ENCODE assay signal across 36 cellular contexts in genomic region chr10:132730566-132730953, GRCh38. TPM values are rescaled to one million over a fixed set of nuclear protein-coding genes. Genes with fewer than 3 reads are reported as not detected.
"Had no signal": no experiment of that assay in that cellular context is flagged by ENCODE, and none has a peak within 500 bp of the region (broad histone marks: within the 10 kb centered on the region; RNA-seq: fewer than 3 reads in every experiment).

No MANE protein-coding gene starts in this region.

- H3K4me3 ChIP-seq: ascending aorta, breast epithelium, cardiac muscle cell, esophagus muscularis mucosa, gastroesophageal sphincter, heart right ventricle had no signal

- ATAC-seq: activated CD4-positive, alpha-beta T cell treated with anti-CD3 and anti-CD28 coated beads for 36 hours; activated CD8-positive, alpha-beta memory T cell treated with anti-CD3 and anti-CD28 coated beads, Interleukin-2, amount 10 ng/mL, durations not matched to agents 7 days and 5 days; activated CD8-positive, alpha-beta T cell treated with anti-CD3 and anti-CD28 coated beads, Interleukin-2, amount 10 ng/mL, durations not matched to agents 7 days and 5 days; activated naive CD4-positive, alpha-beta T cell treated with anti-CD3 and anti-CD28 coated beads, Interleukin-2, amount 50 U/mL, for 72 hours; effector memory CD8-positive, alpha-beta T cell; foreskin keratinocyte; gastroesophageal sphincter had no signal

- H3K27ac ChIP-seq: ascending aorta, breast epithelium, cardiac muscle cell, esophagus muscularis mucosa, foreskin keratinocyte, gastroesophageal sphincter, heart right ventricle had no signal

- H3K9me3 ChIP-seq: ascending aorta, breast epithelium, esophagus muscularis mucosa, gastroesophageal sphincter, heart right ventricle had no signal

- H3K27me3 ChIP-seq: ascending aorta, breast epithelium, cardiac muscle cell, esophagus muscularis mucosa, foreskin keratinocyte, gastroesophageal sphincter, heart right ventricle had no signal

- H3K4me3 Mint-ChIP-seq: activated CD4-positive, alpha-beta memory T cell treated with anti-CD3 and anti-CD28 coated beads for 36 hours; activated CD4-positive, alpha-beta T cell treated with anti-CD3 and anti-CD28 coated beads for 36 hours; activated CD4-positive, alpha-beta T cell treated with anti-CD3 and anti-CD28 coated beads, Interleukin-2, amount 10 ng/mL, durations not matched to agents 24 days and 14 days; activated CD8-positive, alpha-beta memory T cell treated with anti-CD3 and anti-CD28 coated beads, Interleukin-2, amount 10 ng/mL, durations not matched to agents 7 days and 5 days; activated CD8-positive, alpha-beta T cell treated with anti-CD3 and anti-CD28 coated beads, Interleukin-2, amount 10 ng/mL, durations not matched to agents 7 days and 5 days; activated naive CD4-positive, alpha-beta T cell treated with anti-CD3 and anti-CD28 coated beads, Interleukin-2, amount 10 ng/mL, durations not matched to agents 7 days and 5 days; activated naive CD8-positive, alpha-beta T cell treated with anti-CD3 and anti-CD28 coated beads, Interleukin-2, amount 10 ng/mL, durations not matched to agents 7 days and 5 days; activated T-helper 1 cell treated with anti-CD3 and anti-CD28 coated beads, Interleukin-12 subunit alpha, Interleukin-12 subunit beta, Interleukin-2, Interleukin-4 antibody, amounts not matched to agents 30 ng/mL and 10 ng/mL and 1 ng/mL, durations not matched to agents 14 hours and 24 hours and 36 hours; brain; effector memory CD8-positive, alpha-beta T cell had no signal

- H3K27ac Mint-ChIP-seq: activated CD4-positive, alpha-beta memory T cell treated with anti-CD3 and anti-CD28 coated beads for 36 hours; activated CD4-positive, alpha-beta T cell treated with anti-CD3 and anti-CD28 coated beads for 36 hours; activated CD4-positive, alpha-beta T cell treated with anti-CD3 and anti-CD28 coated beads, Interleukin-2, amount 10 ng/mL, durations not matched to agents 24 days and 14 days; activated CD8-positive, alpha-beta memory T cell treated with anti-CD3 and anti-CD28 coated beads, Interleukin-2, amount 10 ng/mL, durations not matched to agents 7 days and 5 days; activated CD8-positive, alpha-beta T cell treated with anti-CD3 and anti-CD28 coated beads, Interleukin-2, amount 10 ng/mL, durations not matched to agents 7 days and 5 days; activated naive CD4-positive, alpha-beta T cell treated with anti-CD3 and anti-CD28 coated beads, Interleukin-2, amount 10 ng/mL, durations not matched to agents 7 days and 5 days; activated naive CD4-positive, alpha-beta T cell treated with anti-CD3 and anti-CD28 coated beads, Interleukin-2, amount 50 U/mL, for 72 hours; activated naive CD8-positive, alpha-beta T cell treated with anti-CD3 and anti-CD28 coated beads, Interleukin-2, amount 10 ng/mL, durations not matched to agents 7 days and 5 days; activated T-helper 1 cell treated with anti-CD3 and anti-CD28 coated beads, Interleukin-12 subunit alpha, Interleukin-12 subunit beta, Interleukin-2, Interleukin-4 antibody, amounts not matched to agents 30 ng/mL and 10 ng/mL and 1 ng/mL, durations not matched to agents 14 hours and 24 hours and 36 hours; brain; effector memory CD8-positive, alpha-beta T cell had no signal

- DNase-seq: activated CD4-positive, alpha-beta memory T cell treated with anti-CD3 and anti-CD28 coated beads for 36 hours; activated CD4-positive, alpha-beta T cell treated with anti-CD3 and anti-CD28 coated beads for 36 hours; activated CD4-positive, alpha-beta T cell treated with anti-CD3 and anti-CD28 coated beads, Interleukin-2, amount 10 ng/mL, durations not matched to agents 24 days and 14 days; activated CD4-positive, CD25-positive, alpha-beta regulatory T cell; activated CD4-positive, CD25-positive, alpha-beta regulatory T cell treated with anti-CD3 and anti-CD28 coated beads, Interleukin-2, amount 50 U/mL, for 72 hours; activated CD8-positive, alpha-beta memory T cell treated with anti-CD3 and anti-CD28 coated beads, Interleukin-2, amount 10 ng/mL, durations not matched to agents 7 days and 5 days; activated CD8-positive, alpha-beta memory T cell treated with anti-CD3 and anti-CD28 coated beads, Interleukin-2, amount 50 U/mL, for 4 hours; activated CD8-positive, alpha-beta T cell treated with anti-CD3 and anti-CD28 coated beads, Interleukin-2, amount 10 ng/mL, durations not matched to agents 7 days and 5 days; activated gamma-delta T cell; activated naive CD4-positive, alpha-beta T cell; activated naive CD4-positive, alpha-beta T cell treated with anti-CD3 and anti-CD28 coated beads, Interleukin-2, amount 10 ng/mL, durations not matched to agents 7 days and 5 days; activated naive CD8-positive, alpha-beta T cell treated with anti-CD3 and anti-CD28 coated beads, Interleukin-2, amount 10 ng/mL, durations not matched to agents 7 days and 5 days; activated T-cell treated with anti-CD3 and anti-CD28 coated beads, Interleukin-2, amount 50 U/mL, for 1 hour; activated T-cell treated with anti-CD3 and anti-CD28 coated beads, Interleukin-2, amount 50 U/mL, for 48 hours; central memory CD4-positive, alpha-beta T cell; cerebellar nuclear complex; cortex of kidney; dermis blood vessel endothelial cell; effector CD4-positive, alpha-beta T cell; effector memory CD8-positive, alpha-beta T cell; erythroblast; foreskin keratinocyte; heart right ventricle; T-helper 2 cell had no signal

- H3K9me3 Mint-ChIP-seq: activated CD4-positive, alpha-beta memory T cell treated with anti-CD3 and anti-CD28 coated beads for 36 hours; activated CD4-positive, alpha-beta T cell treated with anti-CD3 and anti-CD28 coated beads, Interleukin-2, amount 10 ng/mL, durations not matched to agents 24 days and 14 days; activated naive CD4-positive, alpha-beta T cell treated with anti-CD3 and anti-CD28 coated beads, Interleukin-2, amount 10 ng/mL, durations not matched to agents 7 days and 5 days; activated naive CD4-positive, alpha-beta T cell treated with anti-CD3 and anti-CD28 coated beads, Interleukin-2, amount 50 U/mL, for 72 hours; activated naive CD8-positive, alpha-beta T cell treated with anti-CD3 and anti-CD28 coated beads, Interleukin-2, amount 10 ng/mL, durations not matched to agents 7 days and 5 days; activated T-helper 1 cell treated with anti-CD3 and anti-CD28 coated beads, Interleukin-12 subunit alpha, Interleukin-12 subunit beta, Interleukin-2, Interleukin-4 antibody, amounts not matched to agents 30 ng/mL and 10 ng/mL and 1 ng/mL, durations not matched to agents 14 hours and 24 hours and 36 hours; effector memory CD8-positive, alpha-beta T cell had no signal

- H3K27me3 Mint-ChIP-seq: activated CD4-positive, alpha-beta memory T cell treated with anti-CD3 and anti-CD28 coated beads for 36 hours; activated CD4-positive, alpha-beta T cell treated with anti-CD3 and anti-CD28 coated beads for 36 hours; activated CD4-positive, alpha-beta T cell treated with anti-CD3 and anti-CD28 coated beads, Interleukin-2, amount 10 ng/mL, durations not matched to agents 24 days and 14 days; activated CD8-positive, alpha-beta memory T cell treated with anti-CD3 and anti-CD28 coated beads, Interleukin-2, amount 10 ng/mL, durations not matched to agents 7 days and 5 days; activated naive CD4-positive, alpha-beta T cell treated with anti-CD3 and anti-CD28 coated beads, Interleukin-2, amount 10 ng/mL, durations not matched to agents 7 days and 5 days; activated naive CD8-positive, alpha-beta T cell treated with anti-CD3 and anti-CD28 coated beads, Interleukin-2, amount 10 ng/mL, durations not matched to agents 7 days and 5 days; effector memory CD8-positive, alpha-beta T cell had no signal

- H3K36me3 ChIP-seq: breast epithelium, cardiac muscle cell had no signal

- H3K4me1 ChIP-seq: ascending aorta, breast epithelium, esophagus muscularis mucosa, foreskin keratinocyte, gastroesophageal sphincter, heart right ventricle had no signal

- FAIRE-seq: colon had no signal

- H3K4me1 Mint-ChIP-seq: activated CD4-positive, alpha-beta T cell treated with anti-CD3 and anti-CD28 coated beads for 36 hours; activated CD4-positive, alpha-beta T cell treated with anti-CD3 and anti-CD28 coated beads, Interleukin-2, amount 10 ng/mL, durations not matched to agents 24 days and 14 days; activated CD8-positive, alpha-beta memory T cell treated with anti-CD3 and anti-CD28 coated beads, Interleukin-2, amount 10 ng/mL, durations not matched to agents 7 days and 5 days; activated naive CD4-positive, alpha-beta T cell treated with anti-CD3 and anti-CD28 coated beads, Interleukin-2, amount 10 ng/mL, durations not matched to agents 7 days and 5 days; activated naive CD8-positive, alpha-beta T cell treated with anti-CD3 and anti-CD28 coated beads, Interleukin-2, amount 10 ng/mL, durations not matched to agents 7 days and 5 days had no signal

- H3K36me3 Mint-ChIP-seq: activated CD8-positive, alpha-beta memory T cell treated with anti-CD3 and anti-CD28 coated beads, Interleukin-2, amount 10 ng/mL, durations not matched to agents 7 days and 5 days; activated naive CD4-positive, alpha-beta T cell treated with anti-CD3 and anti-CD28 coated beads, Interleukin-2, amount 10 ng/mL, durations not matched to agents 7 days and 5 days; activated naive CD4-positive, alpha-beta T cell treated with anti-CD3 and anti-CD28 coated beads, Interleukin-2, amount 50 U/mL, for 72 hours; activated naive CD8-positive, alpha-beta T cell treated with anti-CD3 and anti-CD28 coated beads, Interleukin-2, amount 10 ng/mL, durations not matched to agents 7 days and 5 days had no signal

RNA-seq across cellular contexts. Expression of gene NKX6-2, which starts 55.4 kb away (rescaled TPM):
- total RNA-seq: activated CD4-positive, alpha-beta memory T cell treated with anti-CD3 and anti-CD28 coated beads for 36 hours; activated CD4-positive, alpha-beta T cell treated with anti-CD3 and anti-CD28 coated beads for 36 hours; activated CD4-positive, alpha-beta T cell treated with anti-CD3 and anti-CD28 coated beads, Interleukin-2, amount 10 ng/mL, durations not matched to agents 24 days and 14 days; activated CD8-positive, alpha-beta memory T cell treated with anti-CD3 and anti-CD28 coated beads for 36 hours; activated CD8-positive, alpha-beta memory T cell treated with anti-CD3 and anti-CD28 coated beads, Interleukin-2, amount 10 ng/mL, durations not matched to agents 7 days and 5 days; activated CD8-positive, alpha-beta T cell treated with anti-CD3 and anti-CD28 coated beads, Interleukin-2, amount 10 ng/mL, durations not matched to agents 7 days and 5 days; activated naive CD4-positive, alpha-beta T cell treated with anti-CD3 and anti-CD28 coated beads, Interleukin-2, amount 50 U/mL, for 72 hours; activated naive CD8-positive, alpha-beta T cell treated with anti-CD3 and anti-CD28 coated beads, Interleukin-2, amount 10 ng/mL, durations not matched to agents 7 days and 5 days; activated T-helper 1 cell treated with anti-CD3 and anti-CD28 coated beads, Interleukin-12 subunit alpha, Interleukin-12 subunit beta, Interleukin-2, Interleukin-4 antibody, amounts not matched to agents 30 ng/mL and 10 ng/mL and 1 ng/mL, durations not matched to agents 14 hours and 24 hours and 36 hours; ascending aorta; breast epithelium; dermis blood vessel endothelial cell; esophagus muscularis mucosa; foreskin keratinocyte; gastroesophageal sphincter; glomerular endothelial cell; heart right ventricle; T-helper 1 cell treated with Interleukin-12 subunit alpha and Interleukin-12 subunit beta and Interleukin-4 antibody, amounts not matched to agents 30 ng/mL and 1 ng/mL, for 36 hours had no signal
- polyA plus RNA-seq: foreskin keratinocyte had no signal
